1 cellular context compared by ENCODE assay signal in the genomic region with DNA sequence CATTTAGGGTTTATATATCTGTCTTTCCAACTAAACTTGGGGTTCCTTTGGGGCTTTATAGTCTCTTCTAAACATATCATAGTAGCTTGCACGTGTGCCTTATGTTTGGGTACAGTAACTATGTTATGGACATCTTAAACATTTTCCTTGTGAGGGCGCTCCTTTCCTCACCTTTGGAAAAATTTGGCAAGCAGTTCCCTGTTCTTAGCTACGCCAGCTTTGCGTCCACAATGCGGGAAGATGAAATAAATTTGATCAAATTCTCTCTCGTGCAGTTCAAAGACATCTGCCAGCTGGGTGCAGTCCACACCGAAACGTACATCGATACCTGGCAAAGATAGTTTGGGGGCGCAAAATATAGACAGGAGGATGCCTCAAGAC.
A peak's percentile ranks its signal among the peaks of the same experiment; 100 is the strongest.
TF ChIP-seq lines count a peak whose summit lies in the region.

No MANE protein-coding gene starts in this region.

TF ChIP-seq in K562, 482 proteins besides CTCF, POLR2A, EP300 and RAD21:
- TF ChIP-seq JUND (IDR thresholded peaks at IDR 0.05; ENCODE audit: borderline replicate concordance, low read depth, low read length) (0 out of 2 replicates have a peak, but pooled peaks have one; percentile 4), JUND (tag; IDR thresholded peaks at IDR 0.05; ENCODE audit: borderline replicate concordance, low read depth, low read length) (no peak), TAF7 (tag; IDR thresholded peaks at IDR 0.05) (0 out of 2 replicates have a peak, but pooled peaks have one; percentile 9), ETV1 (tag; conservative IDR thresholded peaks at IDR 0.05; ENCODE audit: low read depth) (no peak), THRAP3 (IDR thresholded peaks at IDR 0.05; ENCODE audit: borderline replicate concordance) (0 out of 2 replicates have a peak, but pooled peaks have one; percentile 19), CCNT2 (IDR thresholded peaks at IDR 0.05; ENCODE audit: borderline replicate concordance, extremely low read depth, insufficient read length, low read depth, low read length) (no peak), SMARCC2 (IDR thresholded peaks at IDR 0.05; ENCODE audit: low read depth) (0 out of 2 replicates have a peak, but pooled peaks have one; percentile 19), ZNF354B (CRISPR knock-in tag; IDR thresholded peaks at IDR 0.05) (no peak)
- TF ChIP-seq, protein P1, sequence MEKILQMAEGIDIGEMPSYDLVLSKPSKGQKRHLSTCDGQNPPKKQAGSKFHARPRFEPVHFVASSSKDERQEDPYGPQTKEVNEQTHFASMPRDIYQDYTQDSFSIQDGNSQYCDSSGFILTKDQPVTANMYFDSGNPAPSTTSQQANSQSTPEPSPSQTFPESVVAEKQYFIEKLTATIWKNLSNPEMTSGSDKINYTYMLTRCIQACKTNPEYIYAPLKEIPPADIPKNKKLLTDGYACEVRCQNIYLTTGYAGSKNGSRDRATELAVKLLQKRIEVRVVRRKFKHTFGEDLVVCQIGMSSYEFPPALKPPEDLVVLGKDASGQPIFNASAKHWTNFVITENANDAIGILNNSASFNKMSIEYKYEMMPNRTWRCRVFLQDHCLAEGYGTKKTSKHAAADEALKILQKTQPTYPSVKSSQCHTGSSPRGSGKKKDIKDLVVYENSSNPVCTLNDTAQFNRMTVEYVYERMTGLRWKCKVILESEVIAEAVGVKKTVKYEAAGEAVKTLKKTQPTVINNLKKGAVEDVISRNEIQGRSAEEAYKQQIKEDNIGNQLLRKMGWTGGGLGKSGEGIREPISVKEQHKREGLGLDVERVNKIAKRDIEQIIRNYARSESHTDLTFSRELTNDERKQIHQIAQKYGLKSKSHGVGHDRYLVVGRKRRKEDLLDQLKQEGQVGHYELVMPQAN (IDR thresholded peaks at IDR 0.05; ENCODE audit: borderline replicate concordance): peak; percentile 89; the same call in 1 of the 2 replicates
